In the genomic region with DNA sequence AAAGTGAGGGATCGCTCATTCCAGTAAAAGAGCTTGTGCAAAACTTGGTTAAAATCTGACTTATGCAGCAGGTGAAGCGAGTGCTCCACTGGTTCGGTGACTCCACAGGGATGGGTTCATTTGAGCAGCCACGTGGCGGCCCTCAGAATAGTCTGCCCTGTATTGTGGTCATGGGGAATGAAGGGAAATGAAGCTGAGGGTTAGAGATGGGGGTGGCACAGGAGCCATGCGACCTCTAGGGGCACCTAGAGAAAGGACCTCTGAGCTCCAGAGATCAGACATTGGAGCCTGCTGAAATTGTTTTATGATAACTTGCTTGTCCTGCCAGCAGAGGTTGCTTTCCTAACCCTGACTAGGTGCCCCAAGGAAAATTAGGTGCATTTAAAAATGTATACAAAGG, we compare ENCODE assay signal across 9 cellular contexts. TPM values are rescaled to one million over a fixed set of nuclear protein-coding genes. Genes with fewer than 3 reads are reported as not detected.
A peak's percentile ranks its signal among the peaks of the same experiment; 100 is the strongest.
DNase-seq lines count a peak whose midpoint lies in the region; TF ChIP-seq lines count a peak whose summit lies in the region.
"Had no signal": no experiment of that assay in that cellular context is flagged by ENCODE, and none has a peak within 500 bp of the region (broad histone marks: within the 10 kb centered on the region; RNA-seq: fewer than 3 reads in every experiment).

No MANE protein-coding gene starts in this region.

- WGBS in smooth muscle cell (ENCODE audit: low lambda C conversion rate) = 41% methylated on average over 6 of the region's 6 CpGs

- no peaks in the 10 kb centered on the region for H3K36me3 ChIP-seq in WERI-Rb-1
- no peaks in the 10 kb centered on the region for H3K36me3 ChIP-seq in smooth muscle cell (ENCODE audit: low read depth)
- H3K36me3 ChIP-seq: BLaER1 had no signal

- H3K27ac ChIP-seq in WERI-Rb-1 (no peak overlapping the region), smooth muscle cell (ENCODE audit: low read depth) (no peak overlapping the region), substantia nigra (ENCODE audit: low read depth, low read length, poor library complexity, severe bottlenecking) (no peak overlapping the region)
- H3K27ac ChIP-seq: BLaER1 had no signal

- H3K4me3 ChIP-seq in WERI-Rb-1 (ENCODE audit: low read depth, low read length) (no peak overlapping the region), smooth muscle cell (no peak overlapping the region)
- H3K4me3 ChIP-seq: BLaER1 had no signal

- no peaks in the 10 kb centered on the region for H3K4me1 ChIP-seq in smooth muscle cell (ENCODE audit: low read depth)

- TF ChIP-seq CTCF in WERI-Rb-1 (IDR thresholded peaks at IDR 0.05; ENCODE audit: low read depth, low read length) (peak; percentile 49), smooth muscle cell (IDR thresholded peaks at IDR 0.05; ENCODE audit: borderline replicate concordance, insufficient read depth, poor library complexity, severe bottlenecking) (peak; percentile 22), Calu3 (IDR thresholded peaks at IDR 0.05; ENCODE audit: unreplicated experiment) (no peak)

- DNase-seq in SIG-M5 treated with dmso at 0.1 percent for 504 hours (lab: John Stamatoyannopoulos, UW; ENCODE audit: unreplicated experiment) (peak; percentile 78), SIG-M5 (lab: John Stamatoyannopoulos, UW) (no peak), WERI-Rb-1 (no peak), smooth muscle cell (lab: John Stamatoyannopoulos, UW; ENCODE audit: unreplicated experiment) (no peak), substantia nigra (lab: John Stamatoyannopoulos, UW) (no peak), Calu3 (no peak)
- no peak for DNase-seq in activated T-cell treated with anti-CD3 and anti-CD28 coated beads, Interleukin-2, amount 50 U/mL, for 24 hours

- CTCF ChIA-PET in Calu3 (lab: Charles Lee) = no interaction called here

- no TSS peak for BruUV-seq in Calu3 (replicated peaks; lab: Mats Ljungman, UMichigan)

- no peak overlapping the region for H3K4me3 Mint-ChIP-seq in activated T-cell treated with anti-CD3 and anti-CD28 coated beads, Interleukin-2, amount 50 U/mL, for 24 hours
- no peak overlapping the region for H3K4me3 Mint-ChIP-seq in Calu3 (ENCODE audit: low read depth, unreplicated experiment)

- H3K9me3 ChIP-seq in WERI-Rb-1 (ENCODE audit: severe bottlenecking) (no peaks in the 10 kb centered on the region), smooth muscle cell (replicated peaks; ENCODE audit: low read depth) (no peaks in the 10 kb centered on the region)
- H3K9me3 ChIP-seq: BLaER1 had no signal

- H3K9ac ChIP-seq in smooth muscle cell (ENCODE audit: low read depth) = no peak overlapping the region
- H3K9ac ChIP-seq: BLaER1 had no signal

- no peaks in the 10 kb centered on the region for H3K4me1 Mint-ChIP-seq in activated T-cell treated with anti-CD3 and anti-CD28 coated beads, Interleukin-2, amount 50 U/mL, for 24 hours (ENCODE audit: low read depth)
- H3K4me1 Mint-ChIP-seq in Calu3 (ENCODE audit: low read depth, unreplicated experiment) = no peaks in the 10 kb centered on the region

- no peaks in the 10 kb centered on the region for H4K20me1 ChIP-seq in smooth muscle cell (ENCODE audit: low read depth)
- H4K20me1 ChIP-seq: BLaER1 had no signal

- H2AFZ ChIP-seq in smooth muscle cell (ENCODE audit: low read depth) = no peak overlapping the region

- H3F3A ChIP-seq in smooth muscle cell (ENCODE audit: low read depth) = no peaks in the 10 kb centered on the region

- intact Hi-C loops in Calu3 (cut with micrococcal nuclease; ENCODE audit: unreplicated experiment) = no loop called here

- H3K36me3 Mint-ChIP-seq in activated T-cell treated with anti-CD3 and anti-CD28 coated beads, Interleukin-2, amount 50 U/mL, for 24 hours (ENCODE audit: low read depth) = no peaks in the 10 kb centered on the region
- H3K36me3 Mint-ChIP-seq in Calu3 (ENCODE audit: insufficient read depth, unreplicated experiment) = no peaks in the 10 kb centered on the region

- H3K27ac Mint-ChIP-seq in activated T-cell treated with anti-CD3 and anti-CD28 coated beads, Interleukin-2, amount 50 U/mL, for 24 hours = no peak overlapping the region
- H3K27ac Mint-ChIP-seq in Calu3 (ENCODE audit: unreplicated experiment) = no peak overlapping the region

- no peak overlapping the region for H3K4me2 ChIP-seq in smooth muscle cell
- H3K4me2 ChIP-seq: BLaER1 had no signal

- H3K27me3 ChIP-seq in WERI-Rb-1 (ENCODE audit: insufficient read depth, low read depth, severe bottlenecking) (no peaks in the 10 kb centered on the region), smooth muscle cell (ENCODE audit: low read depth) (peaks cover 84% of the 10 kb centered on the region)
- H3K27me3 ChIP-seq: BLaER1 had no signal

- peak; percentile 23; the same call in 1 of the 2 replicates for TF ChIP-seq RAD21 in Ishikawa (IDR thresholded peaks at IDR 0.05; ENCODE audit: low read depth)

- TF ChIP-seq EP300 in Ishikawa (IDR thresholded peaks at IDR 0.05; ENCODE audit: borderline replicate concordance) = no peak

- H3K9me3 Mint-ChIP-seq in activated T-cell treated with anti-CD3 and anti-CD28 coated beads, Interleukin-2, amount 50 U/mL, for 24 hours = no peaks in the 10 kb centered on the region
- H3K9me3 Mint-ChIP-seq in Calu3 (ENCODE audit: low read depth, unreplicated experiment) = no peaks in the 10 kb centered on the region

- H3K27me3 Mint-ChIP-seq in activated T-cell treated with anti-CD3 and anti-CD28 coated beads, Interleukin-2, amount 50 U/mL, for 24 hours = peaks cover 8% of the 10 kb centered on the region
- peaks cover 71% of the 10 kb centered on the region for H3K27me3 Mint-ChIP-seq in Calu3 (ENCODE audit: unreplicated experiment)

- no peaks in the 10 kb centered on the region for H3K79me2 ChIP-seq in smooth muscle cell (ENCODE audit: low read depth)

TF ChIP-seq in Ishikawa, 13 proteins besides CTCF, POLR2A, EP300 and RAD21:
- TF ChIP-seq, protein P1, sequence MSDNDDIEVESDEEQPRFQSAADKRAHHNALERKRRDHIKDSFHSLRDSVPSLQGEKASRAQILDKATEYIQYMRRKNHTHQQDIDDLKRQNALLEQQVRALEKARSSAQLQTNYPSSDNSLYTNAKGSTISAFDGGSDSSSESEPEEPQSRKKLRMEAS (IDR thresholded peaks at IDR 0.05) = no peak
- TF ChIP-seq TAF1 (IDR thresholded peaks at IDR 0.05; ENCODE audit: low read depth) (no peak), TEAD4 (IDR thresholded peaks at IDR 0.05) (no peak), TCF12 (IDR thresholded peaks at IDR 0.05; ENCODE audit: low read depth) (no peak), FOXM1 (IDR thresholded peaks at IDR 0.05; ENCODE audit: borderline replicate concordance, low read depth) (no peak), CEBPB (IDR thresholded peaks at IDR 0.05) (no peak), CREB1 (IDR thresholded peaks at IDR 0.05; ENCODE audit: low read depth) (no peak), ZBTB7A (IDR thresholded peaks at IDR 0.05; ENCODE audit: low read depth) (no peak)

RNA-seq across cellular contexts. Expression of a gene that starts 26.6 kb away (rescaled TPM):
- total RNA-seq in smooth muscle cell (not detected in 2 replicates), Calu3 (2022) (not detected in 2 replicates)
- not detected in 2 replicates for polyA plus RNA-seq in smooth muscle cell
